Comparison of ENCODE assay signal across 15 cellular contexts in the genomic region with DNA sequence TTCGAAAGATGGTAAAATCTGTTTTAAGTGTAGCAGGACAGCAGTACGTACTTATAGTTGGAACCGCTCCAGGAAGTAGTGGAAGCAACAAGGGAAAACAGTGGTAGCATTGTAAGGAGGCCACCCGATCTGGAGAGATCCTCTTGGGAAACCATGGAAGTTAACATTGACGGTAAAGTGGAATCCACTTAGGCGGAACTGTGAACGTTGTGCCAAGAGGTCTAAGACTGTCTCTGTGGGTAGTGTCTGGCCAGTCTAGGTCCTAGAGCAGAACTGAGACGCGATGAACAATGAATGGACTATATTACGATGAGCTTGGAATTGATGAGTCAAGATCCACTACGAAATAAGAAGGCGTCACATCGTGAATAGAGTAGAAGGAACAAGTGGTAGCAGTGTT.
"Had no signal": no experiment of that assay in that cellular context is flagged by ENCODE, and none has a peak within 500 bp of the region (broad histone marks: within the 10 kb centered on the region; RNA-seq: fewer than 3 reads in every experiment).

No MANE protein-coding gene starts in this region.

- DNase-seq: activated B cell treated with CpG ODN at 0.5 μM for 24 hours; activated CD4-positive, alpha-beta T cell treated with anti-CD3 and anti-CD28 coated beads, Interleukin-2, amount 10 ng/mL, durations not matched to agents 24 days and 14 days; activated CD8-positive, alpha-beta memory T cell treated with anti-CD3 and anti-CD28 coated beads, Interleukin-2, amount 50 U/mL, for 4 hours; activated CD8-positive, alpha-beta T cell treated with anti-CD3 and anti-CD28 coated beads, Interleukin-2, amount 10 ng/mL, durations not matched to agents 7 days and 5 days; activated naive CD4-positive, alpha-beta T cell treated with Interleukin-2 at 50 U/mL for 16 hours; anterior cingulate cortex; cerebellar nuclear complex; gastrocnemius medialis; left lung; mesenchymal stem cell; small intestine; stimulated activated naive CD8-positive, alpha-beta T cell treated with anti-CD3 and anti-CD28 coated beads, Interleukin-15, Interleukin-2, amounts not matched to agents 100 U/mL and 50 U/mL, for 24 hours; T-helper 2 cell; upper lobe of right lung had no signal

- H3K27me3 ChIP-seq: left lung, upper lobe of right lung had no signal

- ATAC-seq: activated CD8-positive, alpha-beta T cell treated with anti-CD3 and anti-CD28 coated beads, Interleukin-2, amount 10 ng/mL, durations not matched to agents 7 days and 5 days; gastrocnemius medialis; left lung; natural killer cell treated with Interleukin-12 subunit alpha and Interleukin-12 subunit beta and Interleukin-15 and Interleukin-18, amount 100 ng/mL, for 72 hours; stimulated activated naive CD8-positive, alpha-beta T cell treated with anti-CD3 and anti-CD28 coated beads, Interleukin-15, Interleukin-2, amounts not matched to agents 100 U/mL and 50 U/mL, for 24 hours; upper lobe of right lung had no signal

- H3K27ac ChIP-seq: gastrocnemius medialis, left lung, upper lobe of right lung had no signal

- H3K4me3 ChIP-seq: gastrocnemius medialis, left lung, upper lobe of right lung had no signal
